13 cellular contexts compared by ENCODE assay signal in the genomic region with DNA sequence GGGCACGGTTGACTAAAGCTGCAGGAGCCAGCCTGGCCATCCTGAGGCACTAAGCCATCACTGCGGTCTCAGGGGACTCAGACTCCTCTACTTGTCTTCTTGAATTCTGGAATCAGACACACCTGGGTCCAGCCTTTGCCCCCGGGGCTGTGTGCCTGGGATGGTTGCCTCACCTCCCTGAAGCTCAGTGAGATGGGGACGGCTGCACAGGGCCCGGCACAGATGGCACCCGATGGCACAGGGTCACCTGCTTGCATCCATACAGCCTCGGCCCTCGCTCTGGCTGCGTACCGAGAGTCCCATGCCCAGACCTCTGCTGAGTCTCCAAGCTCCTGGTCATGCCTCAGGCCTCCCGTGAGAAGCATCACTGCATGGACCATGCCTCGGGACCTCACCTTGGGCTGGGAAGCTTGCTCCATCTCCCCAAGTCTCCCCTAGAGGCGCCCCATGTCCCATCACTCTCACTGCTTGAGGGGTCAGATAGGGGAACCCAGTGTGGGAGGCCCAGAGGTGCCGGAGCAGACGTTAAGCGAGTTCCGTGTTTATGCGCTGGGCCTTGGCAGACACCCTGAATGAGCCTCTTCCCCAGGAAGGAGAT.
A peak's percentile ranks its signal among the peaks of the same experiment; 100 is the strongest.
DNase-seq lines count a peak whose midpoint lies in the region; ATAC-seq lines count a peak whose summit lies in the region.
"Had no signal": no experiment of that assay in that cellular context is flagged by ENCODE, and none has a peak within 500 bp of the region (broad histone marks: within the 10 kb centered on the region; RNA-seq: fewer than 3 reads in every experiment).

No MANE protein-coding gene starts in this region.

- H3K36me3 ChIP-seq in esophagus (ENCODE audit: control insufficient read depth in 2 of 2, insufficient read depth in 2 of 2, low read length in 1 of 2) = peaks cover 0 to 2% of the 10 kb centered on the region in 2 donors

- no peaks in the 10 kb centered on the region for H3K27me3 ChIP-seq in esophagus (ENCODE audit: control insufficient read depth in 1 of 2, insufficient read depth in 2 of 2, low read length in 2 of 2)
- H3K27me3 ChIP-seq: foreskin keratinocyte had no signal

- H3K4me1 Mint-ChIP-seq in T-helper 1 cell treated with Interleukin-12 subunit alpha and Interleukin-12 subunit beta and Interleukin-4 antibody, amounts not matched to agents 30 μg/mL and 1 μg/mL, for 36 hours (ENCODE audit: low read depth) = peaks cover 69% of the 10 kb centered on the region
- peaks cover 60% of the 10 kb centered on the region for H3K4me1 Mint-ChIP-seq in T-helper 17 cell
- H3K4me1 Mint-ChIP-seq in stimulated activated memory B cell treated with anti-CD40 and anti-IgM and Interleukin-4, amounts not matched to agents 10 μg/mL and 1 μg/mL and 100 μg/mL, for 72 hours = peaks cover 90% of the 10 kb centered on the region

- 68 to 74% methylated on average over 17 to 18 of the region's 18 CpGs for WGBS in esophagus, 2 donors

- no peaks in the 10 kb centered on the region for H3K9me3 ChIP-seq in T-helper 17 cell (ENCODE audit: control insufficient read depth, low read length, poor library complexity, severe bottlenecking)
- H3K9me3 ChIP-seq in esophagus (ENCODE audit: control insufficient read depth in 2 of 2, insufficient read depth in 1 of 2, low read depth in 1 of 2, low read length in 1 of 2) = no peaks in the 10 kb centered on the region

- DNase-seq in T-helper 1 cell = no peak
- DNase-seq in T-helper 17 cell = no peak
- no peak for DNase-seq in superior temporal gyrus (ENCODE audit: extremely low spot score)
- no peak for DNase-seq in NOMO-1 treated with DMSO at 0.1 percent for 48 hours (lab: John Stamatoyannopoulos, UW; ENCODE audit: unreplicated experiment)
- no peak for DNase-seq in NCI-H1105 (lab: John Stamatoyannopoulos, UW)
- DNase-seq: foreskin keratinocyte, GF-D8, NCI-H446 treated with DMSO at 0.1 percent for 48 hours, T-helper 9 cell had no signal

- H3K27ac Mint-ChIP-seq in T-helper 1 cell treated with Interleukin-12 subunit alpha and Interleukin-12 subunit beta and Interleukin-4 antibody, amounts not matched to agents 30 μg/mL and 1 μg/mL, for 36 hours = peak overlapping the region; percentile 97
- H3K27ac Mint-ChIP-seq in T-helper 17 cell = peak overlapping the region; percentile 99
- H3K27ac Mint-ChIP-seq in stimulated activated memory B cell treated with anti-CD40 and anti-IgM and Interleukin-4, amounts not matched to agents 10 μg/mL and 1 μg/mL and 100 μg/mL, for 72 hours = peak overlapping the region; percentile 100

- H3K4me3 ChIP-seq in esophagus (ENCODE audit: low read depth in 1 of 2, low read length in 2 of 2) = no peak overlapping the region

- H3K9me3 Mint-ChIP-seq in T-helper 1 cell treated with Interleukin-12 subunit alpha and Interleukin-12 subunit beta and Interleukin-4 antibody, amounts not matched to agents 30 μg/mL and 1 μg/mL, for 36 hours = no peaks in the 10 kb centered on the region
- no peaks in the 10 kb centered on the region for H3K9me3 Mint-ChIP-seq in stimulated activated memory B cell treated with anti-CD40 and anti-IgM and Interleukin-4, amounts not matched to agents 10 μg/mL and 1 μg/mL and 100 μg/mL, for 72 hours

- peaks cover 14 to 37% of the 10 kb centered on the region in 2 donors for H3K4me1 ChIP-seq in esophagus (ENCODE audit: control insufficient read depth in 2 of 2, insufficient read depth in 2 of 2, low read length in 1 of 2)

- peaks cover 51% of the 10 kb centered on the region for H3K36me3 Mint-ChIP-seq in T-helper 1 cell treated with Interleukin-12 subunit alpha and Interleukin-12 subunit beta and Interleukin-4 antibody, amounts not matched to agents 30 μg/mL and 1 μg/mL, for 36 hours (ENCODE audit: low read depth)
- H3K36me3 Mint-ChIP-seq in T-helper 17 cell (ENCODE audit: low read depth) = peaks cover 12% of the 10 kb centered on the region
- peaks cover 62% of the 10 kb centered on the region for H3K36me3 Mint-ChIP-seq in stimulated activated memory B cell treated with anti-CD40 and anti-IgM and Interleukin-4, amounts not matched to agents 10 μg/mL and 1 μg/mL and 100 μg/mL, for 72 hours

- peak; percentile 14 for ATAC-seq in T-helper 17 cell
- peak; percentile 38 for ATAC-seq in stimulated activated memory B cell treated with anti-CD40 and anti-IgM and Interleukin-4, amounts not matched to agents 10 μg/mL and 1 μg/mL and 100 μg/mL, for 72 hours
- ATAC-seq: foreskin keratinocyte had no signal

- peak overlapping the region; percentile 29 to 40 for H3K27ac ChIP-seq in esophagus (ENCODE audit: low read depth in 2 of 2, low read length in 1 of 2)
- H3K27ac ChIP-seq: 22Rv1, foreskin keratinocyte had no signal

- H3K27me3 Mint-ChIP-seq in T-helper 1 cell treated with Interleukin-12 subunit alpha and Interleukin-12 subunit beta and Interleukin-4 antibody, amounts not matched to agents 30 μg/mL and 1 μg/mL, for 36 hours (ENCODE audit: low read depth) = no peaks in the 10 kb centered on the region
- no peaks in the 10 kb centered on the region for H3K27me3 Mint-ChIP-seq in T-helper 17 cell
- H3K27me3 Mint-ChIP-seq in stimulated activated memory B cell treated with anti-CD40 and anti-IgM and Interleukin-4, amounts not matched to agents 10 μg/mL and 1 μg/mL and 100 μg/mL, for 72 hours = no peaks in the 10 kb centered on the region

- H3K4me3 Mint-ChIP-seq in T-helper 1 cell treated with Interleukin-12 subunit alpha and Interleukin-12 subunit beta and Interleukin-4 antibody, amounts not matched to agents 30 μg/mL and 1 μg/mL, for 36 hours = peak overlapping the region; percentile 100
- peak overlapping the region; percentile 96 for H3K4me3 Mint-ChIP-seq in T-helper 17 cell
- H3K4me3 Mint-ChIP-seq in stimulated activated memory B cell treated with anti-CD40 and anti-IgM and Interleukin-4, amounts not matched to agents 10 μg/mL and 1 μg/mL and 100 μg/mL, for 72 hours = peak overlapping the region; percentile 92
